4 cellular contexts compared by ENCODE assay signal in the genomic region with DNA sequence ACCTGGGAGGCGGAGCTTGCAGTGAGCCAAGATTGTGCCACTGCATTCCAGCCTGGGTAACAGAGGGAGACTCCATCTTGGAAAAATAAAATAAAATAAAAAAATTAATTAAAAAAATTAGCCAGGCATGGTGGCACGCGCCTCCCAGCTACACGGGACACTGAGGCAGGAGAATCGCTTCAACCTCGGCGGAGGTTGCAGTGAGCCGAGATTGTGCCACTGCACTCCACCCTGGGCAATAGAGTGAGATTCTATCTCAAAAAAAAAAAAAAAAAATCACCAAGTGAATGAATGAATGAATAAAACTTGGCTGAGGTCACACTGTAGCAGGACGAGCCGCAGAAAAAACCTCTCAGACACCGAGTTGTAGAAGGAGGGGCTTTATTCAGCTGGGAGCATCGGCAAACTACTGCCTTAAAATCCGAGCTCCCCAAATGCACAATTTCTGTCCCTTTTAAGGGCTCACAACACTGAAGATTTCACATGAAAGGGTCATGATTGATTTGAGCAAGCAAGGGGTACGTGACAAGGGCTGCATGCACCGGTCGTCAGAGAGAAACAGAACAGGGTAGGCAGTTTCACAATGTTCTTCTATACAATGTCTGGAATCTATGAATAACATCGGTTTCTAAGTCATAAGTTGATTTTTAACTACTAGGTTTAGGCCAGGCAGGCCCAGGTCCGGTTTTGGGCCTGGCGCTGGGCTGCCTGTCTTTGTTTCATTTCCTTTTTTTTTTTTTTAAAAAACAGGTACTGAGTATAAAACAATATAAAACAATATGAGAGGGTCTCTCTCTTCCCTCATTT. TPM values are rescaled to one million over a fixed set of nuclear protein-coding genes. Genes with fewer than 3 reads are reported as not detected.
"Had no signal": no experiment of that assay in that cellular context is flagged by ENCODE, and none has a peak within 500 bp of the region (broad histone marks: within the 10 kb centered on the region; RNA-seq: fewer than 3 reads in every experiment).

No MANE protein-coding gene starts in this region.

RNA-seq across cellular contexts. Expression of gene RAB42, which starts 5.3 kb away (rescaled TPM):
- total RNA-seq: activated CD4-positive, alpha-beta memory T cell treated with anti-CD3 and anti-CD28 coated beads, Interleukin-2, amount 10 ng/mL, durations not matched to agents 7 days and 5 days; activated CD8-positive, alpha-beta memory T cell treated with anti-CD3 and anti-CD28 coated beads, Interleukin-2, amount 10 ng/mL, durations not matched to agents 7 days and 5 days; bronchial epithelial cell; SK-MEL-5 had no signal
